18 cellular contexts compared by ENCODE assay signal in the genomic region with DNA sequence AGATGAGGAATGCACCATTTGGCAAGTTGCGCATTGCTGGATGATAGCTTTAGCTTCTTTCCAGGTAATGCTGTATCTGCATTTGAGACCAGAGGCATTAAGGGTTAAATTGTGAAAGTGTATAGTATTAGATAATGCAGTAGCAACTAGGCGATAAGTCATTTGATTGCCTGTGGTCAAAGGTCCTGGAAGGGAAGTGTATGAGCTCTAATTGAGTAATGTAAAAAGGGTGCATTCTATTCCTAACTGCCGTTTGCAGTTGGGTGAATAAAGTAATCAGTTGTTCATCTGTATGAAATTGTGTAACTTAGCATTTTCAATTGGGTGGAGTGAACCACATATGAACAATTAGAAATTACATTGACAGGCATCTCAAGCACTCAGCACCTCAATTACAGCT.
"Had no signal": no experiment of that assay in that cellular context is flagged by ENCODE, and none has a peak within 500 bp of the region (broad histone marks: within the 10 kb centered on the region; RNA-seq: fewer than 3 reads in every experiment).

No MANE protein-coding gene starts in this region.

- H3K27ac ChIP-seq: breast epithelium, thyroid gland had no signal

- ATAC-seq: activated naive CD8-positive, alpha-beta T cell treated with anti-CD3 and anti-CD28 coated beads, Interleukin-2, amount 50 U/mL, for 24 hours; left ventricle myocardium superior; stimulated activated naive B cell treated with anti-CD40 and anti-IgM and Interleukin-4, amounts not matched to agents 10 μg/mL and 1 μg/mL and 100 μg/mL, for 72 hours had no signal

- H3K4me3 Mint-ChIP-seq: activated naive CD8-positive, alpha-beta T cell treated with anti-CD3 and anti-CD28 coated beads, Interleukin-2, amount 50 U/mL, for 24 hours; nephron; stimulated activated naive B cell treated with anti-CD40 and anti-IgM and Interleukin-4, amounts not matched to agents 10 μg/mL and 1 μg/mL and 100 μg/mL, for 72 hours had no signal

- H3K9me3 Mint-ChIP-seq: activated naive CD8-positive, alpha-beta T cell treated with anti-CD3 and anti-CD28 coated beads, Interleukin-2, amount 50 U/mL, for 24 hours; nephron; stimulated activated naive B cell treated with anti-CD40 and anti-IgM and Interleukin-4, amounts not matched to agents 10 μg/mL and 1 μg/mL and 100 μg/mL, for 72 hours had no signal

- DNase-seq: activated CD4-positive, alpha-beta T cell treated with anti-CD3 and anti-CD28 coated beads for 1 hour; activated CD4-positive, alpha-beta T cell treated with anti-CD3 and anti-CD28 coated beads, Interleukin-2, amount 50 U/mL, for 4 hours; activated naive CD4-positive, alpha-beta T cell; activated naive CD8-positive, alpha-beta T cell treated with anti-CD3 and anti-CD28 coated beads, Interleukin-2, amount 50 U/mL, for 24 hours; activated T-cell treated with anti-CD3 and anti-CD28 coated beads for 4 hours; aorta; islet precursor cell; left ventricle myocardium superior; nucleus accumbens; posterior cingulate gyrus; retina; stimulated activated CD4-positive, alpha-beta T cell treated with anti-CD3 and anti-CD28 coated beads, Interleukin-15, amount 100 ng/mL, for 24 hours; stimulated activated CD4-positive, alpha-beta T cell treated with anti-CD3 and anti-CD28 coated beads, Interleukin-4, amount 100 ng/mL, for 1 hour; stimulated activated naive B cell treated with anti-CD40 and anti-IgM and Interleukin-4, amounts not matched to agents 10 μg/mL and 1 μg/mL and 100 μg/mL, for 72 hours; T-helper 9 cell; thyroid gland had no signal

- H3K36me3 ChIP-seq: breast epithelium, thyroid gland had no signal

- H3K4me1 Mint-ChIP-seq: activated naive CD8-positive, alpha-beta T cell treated with anti-CD3 and anti-CD28 coated beads, Interleukin-2, amount 50 U/mL, for 24 hours had no signal

- H3K27me3 ChIP-seq: breast epithelium, thyroid gland had no signal

- H3K9me3 ChIP-seq: breast epithelium, thyroid gland had no signal

- H3K4me3 ChIP-seq: breast epithelium, thyroid gland had no signal

- H3K36me3 Mint-ChIP-seq: stimulated activated naive B cell treated with anti-CD40 and anti-IgM and Interleukin-4, amounts not matched to agents 10 μg/mL and 1 μg/mL and 100 μg/mL, for 72 hours had no signal

- H3K27ac Mint-ChIP-seq: activated naive CD8-positive, alpha-beta T cell treated with anti-CD3 and anti-CD28 coated beads, Interleukin-2, amount 50 U/mL, for 24 hours; nephron; stimulated activated naive B cell treated with anti-CD40 and anti-IgM and Interleukin-4, amounts not matched to agents 10 μg/mL and 1 μg/mL and 100 μg/mL, for 72 hours had no signal
